In the genomic region with DNA sequence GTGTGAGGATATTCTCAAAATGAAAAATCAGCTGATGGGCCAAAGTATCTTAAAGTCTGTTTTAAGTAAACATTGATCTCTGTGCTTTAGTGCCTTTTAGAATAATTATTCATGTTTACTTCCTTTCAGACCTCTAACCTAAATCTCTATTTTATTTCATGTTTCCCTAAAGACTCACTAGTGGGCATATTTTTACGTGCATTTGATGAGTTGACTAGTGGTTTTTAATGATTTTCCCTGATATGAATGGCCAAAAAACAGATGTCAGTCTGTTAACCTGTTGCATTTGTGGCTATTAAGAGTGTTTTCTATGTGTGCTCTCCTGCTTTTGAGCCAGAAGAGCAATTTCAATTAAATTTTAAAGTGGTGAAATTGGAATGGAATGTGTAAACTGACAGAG, we compare ENCODE assay signal across 34 cellular contexts.
"Had no signal": no experiment of that assay in that cellular context is flagged by ENCODE, and none has a peak within 500 bp of the region (broad histone marks: within the 10 kb centered on the region; RNA-seq: fewer than 3 reads in every experiment).

No MANE protein-coding gene starts in this region.

- H3K36me3 ChIP-seq: adrenal gland, brain microvascular endothelial cell, breast epithelium had no signal

- ATAC-seq: activated CD8-positive, alpha-beta T cell treated with anti-CD3 and anti-CD28 coated beads for 36 hours; activated naive CD4-positive, alpha-beta T cell treated with anti-CD3 and anti-CD28 coated beads, Interleukin-2, amount 50 U/mL, for 72 hours; activated T-cell treated with anti-CD3 and anti-CD28 coated beads, Interleukin-2, amount 50 U/mL, for 4 hours; activated T-cell treated with anti-CD3 and anti-CD28 coated beads, Interleukin-2, amount 50 U/mL, for 72 hours; activated T-helper 17 cell treated with anti-CD3 and anti-CD28 coated beads, Interleukin-2, amount 50 U/mL, for 72 hours; body of pancreas had no signal

- H3K4me1 Mint-ChIP-seq: activated CD4-positive, alpha-beta T cell treated with anti-CD3 and anti-CD28 coated beads, Interleukin-2, amount 10 ng/mL, durations not matched to agents 24 days and 14 days; activated T-helper 17 cell treated with anti-CD3 and anti-CD28 coated beads, Interleukin-2, amount 50 U/mL, for 72 hours had no signal

- H3K27me3 Mint-ChIP-seq: activated B cell treated with CpG ODN at 0.5 μM for 24 hours; activated CD4-positive, alpha-beta memory T cell treated with anti-CD3 and anti-CD28 coated beads for 36 hours; activated CD8-positive, alpha-beta T cell treated with anti-CD3 and anti-CD28 coated beads for 36 hours; activated naive CD8-positive, alpha-beta T cell treated with anti-CD3 and anti-CD28 coated beads for 36 hours; activated T-helper 17 cell treated with anti-CD3 and anti-CD28 coated beads, Interleukin-2, amount 50 U/mL, for 72 hours had no signal

- H3K27me3 ChIP-seq: adrenal gland, body of pancreas, brain microvascular endothelial cell, breast epithelium had no signal

- DNase-seq: activated B cell treated with CpG ODN at 0.5 μM for 24 hours; activated CD4-positive, alpha-beta memory T cell treated with anti-CD3 and anti-CD28 coated beads for 36 hours; activated CD4-positive, alpha-beta T cell treated with anti-CD3 and anti-CD28 coated beads for 4 hours; activated CD4-positive, alpha-beta T cell treated with anti-CD3 and anti-CD28 coated beads, Interleukin-2, amount 10 ng/mL, durations not matched to agents 24 days and 14 days; activated CD4-positive, alpha-beta T cell treated with anti-CD3 and anti-CD28 coated beads, Interleukin-2, amount 50 U/mL, for 1 hour; activated CD4-positive, alpha-beta T cell treated with anti-CD3 and anti-CD28 coated beads, Interleukin-2, amount 50 U/mL, for 4 hours; activated CD4-positive, CD25-positive, alpha-beta regulatory T cell treated with anti-CD3 and anti-CD28 coated beads, Interleukin-2, amount 50 U/mL, for 72 hours; activated CD8-positive, alpha-beta memory T cell treated with anti-CD3 and anti-CD28 coated beads, Interleukin-2, amount 50 U/mL, for 4 hours; activated CD8-positive, alpha-beta T cell treated with anti-CD3 and anti-CD28 coated beads for 36 hours; activated effector memory CD4-positive, alpha-beta T cell treated with anti-CD3 and anti-CD28 coated beads, Interleukin-2, amount 50 U/mL, for 16 hours; activated gamma-delta T cell treated with Interleukin-2 at 50 U/mL for 16 hours; activated naive CD4-positive, alpha-beta T cell; activated naive CD4-positive, alpha-beta T cell treated with anti-CD3 and anti-CD28 coated beads for 36 hours; activated naive CD4-positive, alpha-beta T cell treated with anti-CD3 and anti-CD28 coated beads, Interleukin-2, amount 50 U/mL, for 16 hours; activated naive CD8-positive, alpha-beta T cell treated with anti-CD3 and anti-CD28 coated beads for 36 hours; activated T-cell treated with anti-CD3 and anti-CD28 coated beads for 4 hours; activated T-cell treated with anti-CD3 and anti-CD28 coated beads, Interleukin-2, amount 50 U/mL, for 1 hour; activated T-cell treated with anti-CD3 and anti-CD28 coated beads, Interleukin-2, amount 50 U/mL, for 4 hours; activated T-cell treated with anti-CD3 and anti-CD28 coated beads, Interleukin-2, amount 50 U/mL, for 72 hours; adrenal gland; amniotic stem cell; aorta; body of pancreas; brain microvascular endothelial cell; central memory CD4-positive, alpha-beta T cell; T-helper 2 cell; T-helper 9 cell had no signal

- H3K27ac Mint-ChIP-seq: activated B cell treated with CpG ODN at 0.5 μM for 24 hours; activated CD4-positive, alpha-beta memory T cell treated with anti-CD3 and anti-CD28 coated beads for 36 hours; activated CD4-positive, alpha-beta T cell treated with anti-CD3 and anti-CD28 coated beads, Interleukin-2, amount 10 ng/mL, durations not matched to agents 24 days and 14 days; activated CD8-positive, alpha-beta T cell treated with anti-CD3 and anti-CD28 coated beads for 36 hours; activated naive CD4-positive, alpha-beta T cell treated with anti-CD3 and anti-CD28 coated beads for 36 hours; activated naive CD4-positive, alpha-beta T cell treated with anti-CD3 and anti-CD28 coated beads, Interleukin-2, amount 50 U/mL, for 72 hours; activated naive CD8-positive, alpha-beta T cell treated with anti-CD3 and anti-CD28 coated beads for 36 hours; activated T-cell treated with anti-CD3 and anti-CD28 coated beads, Interleukin-2, amount 50 U/mL, for 72 hours; activated T-helper 1 cell treated with anti-CD3 and anti-CD28 coated beads, Interleukin-12 subunit alpha, Interleukin-12 subunit beta, Interleukin-2, Interleukin-4 antibody, amounts not matched to agents 30 ng/mL and 10 ng/mL and 1 ng/mL, durations not matched to agents 14 hours and 24 hours and 36 hours; activated T-helper 17 cell treated with anti-CD3 and anti-CD28 coated beads, Interleukin-2, amount 50 U/mL, for 72 hours; T-helper 1 cell treated with Interleukin-12 subunit alpha and Interleukin-12 subunit beta and Interleukin-4 antibody, amounts not matched to agents 30 μg/mL and 1 μg/mL, for 36 hours; T-helper 2 cell treated with Interferon-gamma antibody and Interleukin-4, amounts not matched to agents 5 μg/mL and 100 μg/mL, for 36 hours had no signal

- H3K9me3 ChIP-seq: adrenal gland, body of pancreas, breast epithelium had no signal

- H3K4me1 ChIP-seq: adrenal gland, breast epithelium had no signal

- H3K4me3 ChIP-seq: adrenal gland, body of pancreas, breast epithelium had no signal

- H3K4me3 Mint-ChIP-seq: activated B cell treated with CpG ODN at 0.5 μM for 24 hours; activated CD4-positive, alpha-beta memory T cell treated with anti-CD3 and anti-CD28 coated beads for 36 hours; activated CD4-positive, alpha-beta T cell treated with anti-CD3 and anti-CD28 coated beads, Interleukin-2, amount 10 ng/mL, durations not matched to agents 24 days and 14 days; activated CD8-positive, alpha-beta T cell treated with anti-CD3 and anti-CD28 coated beads for 36 hours; activated naive CD4-positive, alpha-beta T cell treated with anti-CD3 and anti-CD28 coated beads for 36 hours; activated naive CD8-positive, alpha-beta T cell treated with anti-CD3 and anti-CD28 coated beads for 36 hours; activated T-cell treated with anti-CD3 and anti-CD28 coated beads, Interleukin-2, amount 50 U/mL, for 4 hours; activated T-cell treated with anti-CD3 and anti-CD28 coated beads, Interleukin-2, amount 50 U/mL, for 72 hours; activated T-helper 1 cell treated with anti-CD3 and anti-CD28 coated beads, Interleukin-12 subunit alpha, Interleukin-12 subunit beta, Interleukin-2, Interleukin-4 antibody, amounts not matched to agents 30 ng/mL and 10 ng/mL and 1 ng/mL, durations not matched to agents 14 hours and 24 hours and 36 hours; activated T-helper 17 cell treated with anti-CD3 and anti-CD28 coated beads, Interleukin-2, amount 50 U/mL, for 72 hours; T-helper 1 cell treated with Interleukin-12 subunit alpha and Interleukin-12 subunit beta and Interleukin-4 antibody, amounts not matched to agents 30 μg/mL and 1 μg/mL, for 36 hours; T-helper 2 cell treated with Interferon-gamma antibody and Interleukin-4, amounts not matched to agents 5 μg/mL and 100 μg/mL, for 36 hours had no signal

- H3K9me3 Mint-ChIP-seq: activated B cell treated with CpG ODN at 0.5 μM for 24 hours; activated CD4-positive, alpha-beta memory T cell treated with anti-CD3 and anti-CD28 coated beads for 36 hours; activated CD4-positive, alpha-beta T cell treated with anti-CD3 and anti-CD28 coated beads, Interleukin-2, amount 10 ng/mL, durations not matched to agents 24 days and 14 days; activated CD8-positive, alpha-beta T cell treated with anti-CD3 and anti-CD28 coated beads for 36 hours; activated naive CD4-positive, alpha-beta T cell treated with anti-CD3 and anti-CD28 coated beads for 36 hours; activated naive CD4-positive, alpha-beta T cell treated with anti-CD3 and anti-CD28 coated beads, Interleukin-2, amount 50 U/mL, for 72 hours; activated naive CD8-positive, alpha-beta T cell treated with anti-CD3 and anti-CD28 coated beads for 36 hours; activated T-cell treated with anti-CD3 and anti-CD28 coated beads, Interleukin-2, amount 50 U/mL, for 4 hours; activated T-cell treated with anti-CD3 and anti-CD28 coated beads, Interleukin-2, amount 50 U/mL, for 72 hours; activated T-helper 1 cell treated with anti-CD3 and anti-CD28 coated beads, Interleukin-12 subunit alpha, Interleukin-12 subunit beta, Interleukin-2, Interleukin-4 antibody, amounts not matched to agents 30 ng/mL and 10 ng/mL and 1 ng/mL, durations not matched to agents 14 hours and 24 hours and 36 hours; activated T-helper 17 cell treated with anti-CD3 and anti-CD28 coated beads, Interleukin-2, amount 50 U/mL, for 72 hours; T-helper 1 cell treated with Interleukin-12 subunit alpha and Interleukin-12 subunit beta and Interleukin-4 antibody, amounts not matched to agents 30 μg/mL and 1 μg/mL, for 36 hours; T-helper 2 cell treated with Interferon-gamma antibody and Interleukin-4, amounts not matched to agents 5 μg/mL and 100 μg/mL, for 36 hours had no signal

- H3K27ac ChIP-seq: adrenal gland, body of pancreas, brain microvascular endothelial cell, breast epithelium, VCaP had no signal

- H3K36me3 Mint-ChIP-seq: activated CD4-positive, alpha-beta memory T cell treated with anti-CD3 and anti-CD28 coated beads for 36 hours; activated naive CD4-positive, alpha-beta T cell treated with anti-CD3 and anti-CD28 coated beads, Interleukin-2, amount 50 U/mL, for 72 hours; activated naive CD8-positive, alpha-beta T cell treated with anti-CD3 and anti-CD28 coated beads for 36 hours had no signal
